ENCODE assay signal across 10 cellular contexts in the genomic region with DNA sequence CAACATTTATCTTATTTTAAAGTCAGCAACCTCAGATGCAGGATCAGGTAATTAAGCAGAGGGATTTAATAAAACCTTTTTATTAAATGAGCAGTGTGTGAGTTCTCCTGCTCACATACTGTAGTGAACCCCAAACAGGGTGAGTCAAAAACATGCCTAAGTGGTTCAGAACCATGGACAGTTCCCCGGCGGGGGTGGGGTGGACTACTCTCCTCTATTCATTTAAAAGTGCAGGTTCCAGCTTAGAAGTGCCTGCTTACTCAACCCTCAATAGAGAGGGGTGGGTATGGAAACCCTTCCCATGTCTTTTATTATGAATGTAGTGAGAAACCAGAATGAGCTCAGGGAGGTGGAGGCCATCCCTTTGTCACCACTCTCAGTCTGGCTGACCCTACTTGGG.
DNase-seq lines count a peak whose midpoint lies in the region; FAIRE-seq and TF ChIP-seq lines count a peak whose summit lies in the region.
"Had no signal": no experiment of that assay in that cellular context is flagged by ENCODE, and none has a peak within 500 bp of the region (broad histone marks: within the 10 kb centered on the region; RNA-seq: fewer than 3 reads in every experiment).

No MANE protein-coding gene starts in this region.

- TF ChIP-seq CTCF in sigmoid colon (IDR thresholded peaks at IDR 0.05), result no peak

- FAIRE-seq in GM12892 (lab: Jason Lieb, UNC), result no peak
- FAIRE-seq: colon had no signal

- H3K27ac ChIP-seq in sigmoid colon, result no peak overlapping the region

- H3K9me3 ChIP-seq in sigmoid colon, result peaks cover 0 to 2% (median 0%) of the 10 kb centered on the region in 4 donors

- no peaks in the 10 kb centered on the region for H3K4me1 ChIP-seq in sigmoid colon

- WGBS in sigmoid colon, 2 donors, result 2 to 3% methylated on average over 2 of the region's 2 CpGs

- no peaks in the 10 kb centered on the region for H3K27me3 ChIP-seq in sigmoid colon

- DNase-seq in DMS53 (lab: John Stamatoyannopoulos, UW), result peak; percentile 11
- DNase-seq in DMS53 treated with DMSO at 0.1 percent for 48 hours (lab: John Stamatoyannopoulos, UW; ENCODE audit: unreplicated experiment), result no peak
- DNase-seq in RKO (ENCODE audit: low spot score), result peak; percentile 41
- peak; percentile 77 for DNase-seq in ecto neural progenitor cell (ENCODE audit: low spot score)
- peak; percentile 11 to 42 for DNase-seq in stimulated activated CD4-positive, alpha-beta T cell treated with anti-CD3 and anti-CD28 coated beads, Interleukin-2, amount 100 ng/mL, for 48 hours
- no peak for DNase-seq in DMS79 (lab: John Stamatoyannopoulos, UW)
- no peak for DNase-seq in GM12892 (ENCODE audit: insufficient read length)
- DNase-seq in sigmoid colon, result no peak
- DNase-seq: 8988T had no signal

- H3K4me3 ChIP-seq in sigmoid colon, result no peak overlapping the region

- no peaks in the 10 kb centered on the region for H3K36me3 ChIP-seq in sigmoid colon

- intact Hi-C loops in sigmoid colon (cut with DNase I), result no loop called here

- TF ChIP-seq POLR2A in GM12892 (IDR thresholded peaks at IDR 0.05; ENCODE audit: low read depth, low read length) (no peak), sigmoid colon (IDR thresholded peaks at IDR 0.05) (no peak)

- TF ChIP-seq EP300 in sigmoid colon (IDR thresholded peaks at IDR 0.05), result no peak

Comparison
In these comparisons a context has a peak if more than half of its experiments do, and no peak if none do; other contexts are left out.
1. DNase-seq: peak in DMS53 (single experiment), RKO (single experiment), ecto neural progenitor cell (single experiment) and stimulated activated CD4-positive, alpha-beta T cell treated with anti-CD3 and anti-CD28 coated beads, Interleukin-2, amount 100 ng/mL, for 48 hours (2 of 2); none in DMS53 treated with DMSO at 0.1 percent for 48 hours (single experiment), DMS79 (single experiment), GM12892 (single experiment) and sigmoid colon (single experiment).